In the genomic region with DNA sequence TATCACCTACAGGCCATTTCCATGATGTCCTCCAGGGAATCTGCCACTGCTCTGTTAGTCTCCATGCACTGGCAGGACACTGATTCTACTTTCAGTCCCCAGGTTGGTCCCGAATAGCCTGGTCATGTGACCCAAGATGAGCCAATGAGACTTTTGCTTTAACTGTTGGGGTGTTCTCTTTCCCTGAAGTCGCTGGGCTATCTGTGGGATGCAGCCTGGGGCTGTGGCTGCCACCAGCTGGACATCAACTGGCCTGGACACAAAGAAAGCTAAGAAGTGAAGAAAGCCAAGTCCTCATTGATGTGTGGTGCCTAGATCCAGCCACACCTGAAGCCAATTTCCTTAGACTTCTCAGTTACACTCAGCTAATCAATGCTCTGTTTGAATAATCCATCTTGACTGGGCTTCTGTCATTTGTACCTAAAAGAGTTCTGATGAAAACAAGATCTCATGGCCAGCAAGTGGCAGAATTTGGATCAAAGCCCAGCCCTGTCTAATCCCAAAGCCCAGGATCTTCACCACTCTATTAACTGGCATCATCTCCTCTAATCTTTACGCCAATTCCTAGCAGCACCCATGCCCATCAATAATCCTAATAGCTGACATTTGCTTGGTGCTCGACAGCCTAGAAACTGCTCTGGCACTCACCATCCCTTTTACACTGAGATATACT, we compare ENCODE assay signal across 1 cellular context.
A peak's percentile ranks its signal among the peaks of the same experiment; 100 is the strongest.
TF ChIP-seq lines count a peak whose summit lies in the region.

No MANE protein-coding gene starts in this region.

TF ChIP-seq in WTC11, 78 proteins besides CTCF, POLR2A, EP300 and RAD21 (continued from another document):
- TF ChIP-seq, protein P1, sequence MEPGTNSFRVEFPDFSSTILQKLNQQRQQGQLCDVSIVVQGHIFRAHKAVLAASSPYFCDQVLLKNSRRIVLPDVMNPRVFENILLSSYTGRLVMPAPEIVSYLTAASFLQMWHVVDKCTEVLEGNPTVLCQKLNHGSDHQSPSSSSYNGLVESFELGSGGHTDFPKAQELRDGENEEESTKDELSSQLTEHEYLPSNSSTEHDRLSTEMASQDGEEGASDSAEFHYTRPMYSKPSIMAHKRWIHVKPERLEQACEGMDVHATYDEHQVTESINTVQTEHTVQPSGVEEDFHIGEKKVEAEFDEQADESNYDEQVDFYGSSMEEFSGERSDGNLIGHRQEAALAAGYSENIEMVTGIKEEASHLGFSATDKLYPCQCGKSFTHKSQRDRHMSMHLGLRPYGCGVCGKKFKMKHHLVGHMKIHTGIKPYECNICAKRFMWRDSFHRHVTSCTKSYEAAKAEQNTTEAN (CRISPR knock-in tag; IDR thresholded peaks at IDR 0.05) = no peak
- TF ChIP-seq, protein P2, sequence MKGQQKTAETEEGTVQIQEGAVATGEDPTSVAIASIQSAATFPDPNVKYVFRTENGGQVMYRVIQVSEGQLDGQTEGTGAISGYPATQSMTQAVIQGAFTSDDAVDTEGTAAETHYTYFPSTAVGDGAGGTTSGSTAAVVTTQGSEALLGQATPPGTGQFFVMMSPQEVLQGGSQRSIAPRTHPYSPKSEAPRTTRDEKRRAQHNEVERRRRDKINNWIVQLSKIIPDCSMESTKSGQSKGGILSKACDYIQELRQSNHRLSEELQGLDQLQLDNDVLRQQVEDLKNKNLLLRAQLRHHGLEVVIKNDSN (CRISPR knock-in tag; IDR thresholded peaks at IDR 0.05) = peak; percentile 63; the same call in 1 of the 2 replicates
- TF ChIP-seq, protein P3, sequence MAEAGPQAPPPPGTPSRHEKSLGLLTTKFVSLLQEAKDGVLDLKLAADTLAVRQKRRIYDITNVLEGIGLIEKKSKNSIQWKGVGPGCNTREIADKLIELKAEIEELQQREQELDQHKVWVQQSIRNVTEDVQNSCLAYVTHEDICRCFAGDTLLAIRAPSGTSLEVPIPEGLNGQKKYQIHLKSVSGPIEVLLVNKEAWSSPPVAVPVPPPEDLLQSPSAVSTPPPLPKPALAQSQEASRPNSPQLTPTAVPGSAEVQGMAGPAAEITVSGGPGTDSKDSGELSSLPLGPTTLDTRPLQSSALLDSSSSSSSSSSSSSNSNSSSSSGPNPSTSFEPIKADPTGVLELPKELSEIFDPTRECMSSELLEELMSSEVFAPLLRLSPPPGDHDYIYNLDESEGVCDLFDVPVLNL (CRISPR knock-in tag; IDR thresholded peaks at IDR 0.05; ENCODE audit: borderline replicate concordance, low read depth) = no peak
- TF ChIP-seq, protein P4, sequence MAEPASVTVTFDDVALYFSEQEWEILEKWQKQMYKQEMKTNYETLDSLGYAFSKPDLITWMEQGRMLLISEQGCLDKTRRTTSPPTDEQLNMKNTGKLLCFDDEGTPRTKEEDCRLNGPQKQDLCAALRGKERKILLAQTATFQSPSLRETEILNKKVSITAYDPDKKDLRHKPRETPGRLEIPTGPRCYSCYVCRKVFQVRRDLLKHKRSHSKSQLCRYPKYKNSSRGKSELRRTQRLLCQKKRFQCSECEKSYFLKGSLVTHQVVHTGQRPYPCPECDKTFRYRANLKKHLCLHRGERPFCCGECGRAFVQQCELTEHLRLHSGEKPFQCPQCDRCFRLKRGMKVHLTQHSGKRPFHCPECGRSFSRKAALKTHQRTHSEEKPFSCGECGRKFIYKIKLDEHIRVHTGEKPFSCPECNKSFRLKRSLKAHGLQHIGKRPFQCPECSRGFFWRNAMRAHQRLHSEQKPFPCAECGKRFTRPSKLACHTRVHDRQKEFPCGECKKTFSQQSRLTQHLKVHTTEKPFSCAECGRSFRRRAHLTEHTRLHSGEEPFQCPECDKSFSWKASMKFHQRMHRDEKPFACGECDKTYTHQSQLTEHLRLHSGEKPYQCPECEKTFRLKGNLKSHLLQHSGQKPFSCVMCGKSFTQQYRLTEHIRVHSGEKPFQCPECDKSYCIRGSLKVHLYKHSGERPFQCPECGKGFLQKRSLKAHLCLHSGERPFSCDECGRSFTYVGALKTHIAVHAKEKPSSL (CRISPR knock-in tag; conservative IDR thresholded peaks at IDR 0.05) = no peak
- TF ChIP-seq, protein P5, sequence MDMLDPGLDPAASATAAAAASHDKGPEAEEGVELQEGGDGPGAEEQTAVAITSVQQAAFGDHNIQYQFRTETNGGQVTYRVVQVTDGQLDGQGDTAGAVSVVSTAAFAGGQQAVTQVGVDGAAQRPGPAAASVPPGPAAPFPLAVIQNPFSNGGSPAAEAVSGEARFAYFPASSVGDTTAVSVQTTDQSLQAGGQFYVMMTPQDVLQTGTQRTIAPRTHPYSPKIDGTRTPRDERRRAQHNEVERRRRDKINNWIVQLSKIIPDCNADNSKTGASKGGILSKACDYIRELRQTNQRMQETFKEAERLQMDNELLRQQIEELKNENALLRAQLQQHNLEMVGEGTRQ (CRISPR knock-in tag; IDR thresholded peaks at IDR 0.05) = peak; percentile 69
- TF ChIP-seq, protein P6, sequence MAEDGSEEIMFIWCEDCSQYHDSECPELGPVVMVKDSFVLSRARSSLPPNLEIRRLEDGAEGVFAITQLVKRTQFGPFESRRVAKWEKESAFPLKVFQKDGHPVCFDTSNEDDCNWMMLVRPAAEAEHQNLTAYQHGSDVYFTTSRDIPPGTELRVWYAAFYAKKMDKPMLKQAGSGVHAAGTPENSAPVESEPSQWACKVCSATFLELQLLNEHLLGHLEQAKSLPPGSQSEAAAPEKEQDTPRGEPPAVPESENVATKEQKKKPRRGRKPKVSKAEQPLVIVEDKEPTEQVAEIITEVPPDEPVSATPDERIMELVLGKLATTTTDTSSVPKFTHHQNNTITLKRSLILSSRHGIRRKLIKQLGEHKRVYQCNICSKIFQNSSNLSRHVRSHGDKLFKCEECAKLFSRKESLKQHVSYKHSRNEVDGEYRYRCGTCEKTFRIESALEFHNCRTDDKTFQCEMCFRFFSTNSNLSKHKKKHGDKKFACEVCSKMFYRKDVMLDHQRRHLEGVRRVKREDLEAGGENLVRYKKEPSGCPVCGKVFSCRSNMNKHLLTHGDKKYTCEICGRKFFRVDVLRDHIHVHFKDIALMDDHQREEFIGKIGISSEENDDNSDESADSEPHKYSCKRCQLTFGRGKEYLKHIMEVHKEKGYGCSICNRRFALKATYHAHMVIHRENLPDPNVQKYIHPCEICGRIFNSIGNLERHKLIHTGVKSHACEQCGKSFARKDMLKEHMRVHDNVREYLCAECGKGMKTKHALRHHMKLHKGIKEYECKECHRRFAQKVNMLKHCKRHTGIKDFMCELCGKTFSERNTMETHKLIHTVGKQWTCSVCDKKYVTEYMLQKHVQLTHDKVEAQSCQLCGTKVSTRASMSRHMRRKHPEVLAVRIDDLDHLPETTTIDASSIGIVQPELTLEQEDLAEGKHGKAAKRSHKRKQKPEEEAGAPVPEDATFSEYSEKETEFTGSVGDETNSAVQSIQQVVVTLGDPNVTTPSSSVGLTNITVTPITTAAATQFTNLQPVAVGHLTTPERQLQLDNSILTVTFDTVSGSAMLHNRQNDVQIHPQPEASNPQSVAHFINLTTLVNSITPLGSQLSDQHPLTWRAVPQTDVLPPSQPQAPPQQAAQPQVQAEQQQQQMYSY (CRISPR knock-in tag; IDR thresholded peaks at IDR 0.05) = no peak
- no peak for TF ChIP-seq FOXP1 (CRISPR knock-in tag; IDR thresholded peaks at IDR 0.05; ENCODE audit: borderline replicate concordance)
